1 cellular context compared by ENCODE assay signal in the genomic region with DNA sequence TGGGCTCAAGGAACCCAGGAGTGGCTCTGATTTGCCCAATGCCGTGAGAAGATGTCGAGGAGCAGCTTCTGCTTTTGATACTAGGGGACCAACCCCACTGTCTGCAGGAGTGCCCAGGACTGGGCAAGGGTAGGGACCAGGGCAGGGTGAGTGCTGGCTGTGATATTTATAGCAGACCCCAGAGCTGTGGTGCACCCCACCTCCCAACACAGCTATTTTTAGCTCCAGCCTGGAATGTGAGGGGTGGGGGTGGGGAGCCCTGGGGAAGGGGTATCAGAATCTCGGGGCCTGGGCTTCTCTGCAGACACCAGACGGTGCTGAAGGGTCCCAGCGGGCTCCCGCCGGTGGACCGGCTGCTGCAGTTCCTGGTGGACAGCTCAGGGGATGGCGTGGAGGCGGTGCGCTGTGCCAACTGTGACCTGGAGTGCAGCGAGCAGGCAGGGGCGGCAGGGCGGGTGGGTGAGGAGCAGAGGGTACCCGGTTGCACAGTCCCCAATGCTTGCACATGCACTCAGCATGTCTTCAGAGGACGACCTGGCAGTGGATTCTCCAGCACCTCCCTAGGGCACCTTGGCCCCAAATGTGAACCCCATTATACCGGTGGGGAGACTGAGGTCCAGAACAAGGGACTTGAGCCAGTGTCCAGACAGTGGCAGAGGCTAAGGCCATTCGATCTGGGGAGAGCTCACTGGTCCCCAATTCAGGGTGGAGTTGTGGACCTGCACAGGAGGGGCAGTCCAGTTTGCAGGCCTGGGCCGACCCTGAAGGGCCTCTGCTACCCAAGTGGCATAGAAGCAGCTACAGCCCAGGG.
TF ChIP-seq lines count a peak whose summit lies in the region.

No MANE protein-coding gene starts in this region.

TF ChIP-seq in A549, 52 proteins besides CTCF, POLR2A, EP300 and RAD21:
- TF ChIP-seq ZC3H11A (IDR thresholded peaks at IDR 0.05): no peak
- TF ChIP-seq HEYL (CRISPR knock-in tag; IDR thresholded peaks at IDR 0.05): no peak
- TF ChIP-seq, protein P1, sequence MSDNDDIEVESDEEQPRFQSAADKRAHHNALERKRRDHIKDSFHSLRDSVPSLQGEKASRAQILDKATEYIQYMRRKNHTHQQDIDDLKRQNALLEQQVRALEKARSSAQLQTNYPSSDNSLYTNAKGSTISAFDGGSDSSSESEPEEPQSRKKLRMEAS (IDR thresholded peaks at IDR 0.05): no peak
- TF ChIP-seq RCOR1 (IDR thresholded peaks at IDR 0.05; ENCODE audit: low read depth, low read length): no peak
TF ChIP-seq in A549: peak in this region for 0.
